ENCODE assay signal across 10 cellular contexts in the genomic region with DNA sequence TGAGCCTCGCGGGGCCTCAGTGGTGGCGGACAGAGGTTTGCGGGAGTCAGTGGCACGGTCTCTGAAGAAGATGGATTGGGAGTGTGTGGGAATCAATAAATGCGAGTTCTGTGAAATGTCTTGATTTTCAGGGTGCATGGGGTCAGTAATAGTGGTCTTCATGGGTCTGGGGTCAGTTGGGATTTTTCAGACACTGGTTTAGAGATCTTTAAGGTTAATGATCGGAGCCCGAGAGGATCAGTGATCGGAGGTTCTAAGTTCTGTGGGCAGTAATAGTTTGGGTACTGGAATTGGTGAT. TPM values are rescaled to one million over a fixed set of nuclear protein-coding genes. Genes with fewer than 3 reads are reported as not detected.
DNase-seq lines count a peak whose midpoint lies in the region; ATAC-seq and TF ChIP-seq lines count a peak whose summit lies in the region.
"Had no signal": no experiment of that assay in that cellular context is flagged by ENCODE, and none has a peak within 500 bp of the region (broad histone marks: within the 10 kb centered on the region; RNA-seq: fewer than 3 reads in every experiment).

No MANE protein-coding gene starts in this region.

- CTCF ChIA-PET in OCI-LY7 (lab: Charles Lee; ENCODE audit: unreplicated experiment): no interaction called here
- CTCF ChIA-PET in activated CD8-positive, alpha-beta T cell treated with anti-CD3 and anti-CD28 coated beads, Interleukin-2, amount 10 ng/mL, durations not matched to agents 7 days and 5 days (lab: Charles Lee): interaction anchor here (1.2 kb wide), 1 partner anchor 40 kb away, joined by 3 read pairs; no protein-coding TSS in a partner anchor
- CTCF ChIA-PET in activated CD4-positive, alpha-beta T cell treated with anti-CD3 and anti-CD28 coated beads, Interleukin-2, amount 10 ng/mL, durations not matched to agents 7 days and 5 days (lab: Charles Lee): no interaction called here

- H2BK120ac ChIP-seq in trophoblast cell (ENCODE audit: insufficient read depth, low read length, poor library complexity): peak overlapping the region; percentile 5

- peak overlapping the region; percentile 45 for H3K14ac ChIP-seq in trophoblast cell (ENCODE audit: low read length)

- peak overlapping the region; percentile 93 for H4K8ac ChIP-seq in trophoblast cell (ENCODE audit: low read depth, low read length)

- H2AFZ ChIP-seq in OCI-LY7 (ENCODE audit: low read length) (no peak overlapping the region), trophoblast cell (ENCODE audit: insufficient read depth, low read length, poor library complexity) (peak overlapping the region; percentile 46)

- no peaks in the 10 kb centered on the region for H4K20me1 ChIP-seq in OCI-LY7 (ENCODE audit: insufficient read depth, low read length)

- H3K4me1 Mint-ChIP-seq in activated CD8-positive, alpha-beta T cell treated with anti-CD3 and anti-CD28 coated beads, Interleukin-2, amount 10 ng/mL, durations not matched to agents 7 days and 5 days (ENCODE audit: low read depth): no peaks in the 10 kb centered on the region
- no peaks in the 10 kb centered on the region for H3K4me1 Mint-ChIP-seq in activated CD4-positive, alpha-beta T cell treated with anti-CD3 and anti-CD28 coated beads, Interleukin-2, amount 10 ng/mL, durations not matched to agents 7 days and 5 days
- H3K4me1 Mint-ChIP-seq: neural crest cell had no signal

- intact Hi-C loops in OCI-LY7 (cut with micrococcal nuclease; ENCODE audit: unreplicated experiment): no loop called here

- H3K79me2 ChIP-seq in OCI-LY7 (ENCODE audit: insufficient read depth, low read depth, low read length): no peaks in the 10 kb centered on the region
- peaks cover 6% of the 10 kb centered on the region for H3K79me2 ChIP-seq in trophoblast cell (ENCODE audit: control insufficient read depth, insufficient read depth, low read length, poor library complexity)

- no peaks in the 10 kb centered on the region for H3K9me2 ChIP-seq in OCI-LY7 (ENCODE audit: insufficient read depth, low read length)

- no peak overlapping the region for H3K4me3 Mint-ChIP-seq in activated CD8-positive, alpha-beta T cell treated with anti-CD3 and anti-CD28 coated beads, Interleukin-2, amount 10 ng/mL, durations not matched to agents 7 days and 5 days
- no peak overlapping the region for H3K4me3 Mint-ChIP-seq in activated CD4-positive, alpha-beta T cell treated with anti-CD3 and anti-CD28 coated beads, Interleukin-2, amount 10 ng/mL, durations not matched to agents 7 days and 5 days
- H3K4me3 Mint-ChIP-seq: brain, neural crest cell had no signal

- no peaks in the 10 kb centered on the region for H3K27me3 Mint-ChIP-seq in activated CD8-positive, alpha-beta T cell treated with anti-CD3 and anti-CD28 coated beads, Interleukin-2, amount 10 ng/mL, durations not matched to agents 7 days and 5 days (ENCODE audit: low read depth)
- H3K27me3 Mint-ChIP-seq in activated CD4-positive, alpha-beta T cell treated with anti-CD3 and anti-CD28 coated beads, Interleukin-2, amount 10 ng/mL, durations not matched to agents 7 days and 5 days: no peaks in the 10 kb centered on the region
- H3K27me3 Mint-ChIP-seq: brain had no signal

- H3K18ac ChIP-seq in trophoblast cell (ENCODE audit: low read length): peak overlapping the region; percentile 50

- peak overlapping the region; percentile 49 for H4K12ac ChIP-seq in trophoblast cell (ENCODE audit: low read depth, low read length)

- H4K91ac ChIP-seq in trophoblast cell (ENCODE audit: low read depth, low read length): peak overlapping the region; percentile 91

- peaks cover 43% of the 10 kb centered on the region for H3K36me3 Mint-ChIP-seq in activated CD8-positive, alpha-beta T cell treated with anti-CD3 and anti-CD28 coated beads, Interleukin-2, amount 10 ng/mL, durations not matched to agents 7 days and 5 days (ENCODE audit: low read depth)
- H3K36me3 Mint-ChIP-seq in activated CD4-positive, alpha-beta T cell treated with anti-CD3 and anti-CD28 coated beads, Interleukin-2, amount 10 ng/mL, durations not matched to agents 7 days and 5 days (ENCODE audit: low read depth): peaks cover 34% of the 10 kb centered on the region

- ATAC-seq in GM19328 (IDR thresholded peaks at IDR 0.05; ENCODE audit: unreplicated experiment) (no peak), GM18868 (IDR thresholded peaks at IDR 0.05; ENCODE audit: unreplicated experiment) (no peak)
- no peak for ATAC-seq in activated CD8-positive, alpha-beta T cell treated with anti-CD3 and anti-CD28 coated beads, Interleukin-2, amount 10 ng/mL, durations not matched to agents 7 days and 5 days

- no peak for TF ChIP-seq CTCF in BE2C (IDR thresholded peaks at IDR 0.05; ENCODE audit: low read depth, low read length)
- no peak for TF ChIP-seq CTCF in OCI-LY7 (conservative IDR thresholded peaks at IDR 0.05; ENCODE audit: low read length)
- no peak for TF ChIP-seq CTCF in fibroblast of mammary gland (conservative IDR thresholded peaks at IDR 0.05; ENCODE audit: control insufficient read depth, insufficient read depth, low read depth, low read length)

- peak overlapping the region; percentile 54; the same call in 1 of the 2 replicates for H3K4me2 ChIP-seq in OCI-LY7 (ENCODE audit: low read length)
- peak overlapping the region; percentile 65 for H3K4me2 ChIP-seq in trophoblast cell (ENCODE audit: low read length)

- H3K27ac Mint-ChIP-seq in activated CD8-positive, alpha-beta T cell treated with anti-CD3 and anti-CD28 coated beads, Interleukin-2, amount 10 ng/mL, durations not matched to agents 7 days and 5 days: no peak overlapping the region
- H3K27ac Mint-ChIP-seq in activated CD4-positive, alpha-beta T cell treated with anti-CD3 and anti-CD28 coated beads, Interleukin-2, amount 10 ng/mL, durations not matched to agents 7 days and 5 days: no peak overlapping the region
- H3K27ac Mint-ChIP-seq: brain had no signal

- H3K79me1 ChIP-seq in trophoblast cell (ENCODE audit: low read length): peaks cover 13% of the 10 kb centered on the region

- H3K4me1 ChIP-seq in BE2C (no peaks in the 10 kb centered on the region), OCI-LY7 (ENCODE audit: insufficient read depth, low read length, poor library complexity, severe bottlenecking) (no peaks in the 10 kb centered on the region), trophoblast cell (ENCODE audit: control insufficient read depth in 1 of 2, insufficient read depth in 2 of 2, low read length in 2 of 2) (peaks cover 2 to 7% of the 10 kb centered on the region in 2 experiments)

- DNase-seq in BE2C (no peak), OCI-LY7 (ENCODE audit: low spot score) (no peak), fibroblast of mammary gland (ENCODE audit: low read depth) (no peak), trophoblast cell (no peak)
- no peak for DNase-seq in activated CD8-positive, alpha-beta T cell treated with anti-CD3 and anti-CD28 coated beads, Interleukin-2, amount 10 ng/mL, durations not matched to agents 7 days and 5 days
- no peak for DNase-seq in activated CD4-positive, alpha-beta T cell treated with anti-CD3 and anti-CD28 coated beads, Interleukin-2, amount 10 ng/mL, durations not matched to agents 7 days and 5 days

- peak overlapping the region; percentile 88 for H3K9ac ChIP-seq in trophoblast cell (ENCODE audit: low read length)

- POLR2A ChIA-PET in OCI-LY7 (lab: Charles Lee): no interaction called here
- POLR2A ChIA-PET in activated CD8-positive, alpha-beta T cell treated with anti-CD3 and anti-CD28 coated beads, Interleukin-2, amount 10 ng/mL, durations not matched to agents 7 days and 5 days (lab: Charles Lee): interaction anchor here (0.9 to 2.5 kb wide), 8 partner anchors 38 to 819 kb away, joined by 3 to 11 read pairs (median 6); a partner anchor contains a TSS
- POLR2A ChIA-PET in activated CD4-positive, alpha-beta T cell treated with anti-CD3 and anti-CD28 coated beads, Interleukin-2, amount 10 ng/mL, durations not matched to agents 7 days and 5 days (lab: Charles Lee): no interaction called here

- H2BK5ac ChIP-seq in trophoblast cell (ENCODE audit: low read depth, low read length, poor library complexity): peak overlapping the region; percentile 91

- H3K23ac ChIP-seq in trophoblast cell (ENCODE audit: low read length): no peak overlapping the region

- H3K27me3 ChIP-seq in BE2C (peaks cover 4% of the 10 kb centered on the region; the same call in 1 of the 2 replicates), trophoblast cell (ENCODE audit: insufficient read depth, low read length) (no peaks in the 10 kb centered on the region)

- no peaks in the 10 kb centered on the region for H3K36me3 ChIP-seq in BE2C
- no peaks in the 10 kb centered on the region for H3K36me3 ChIP-seq in OCI-LY7 (ENCODE audit: insufficient read depth, low read length)
- H3K36me3 ChIP-seq in trophoblast cell (ENCODE audit: control insufficient read depth in 1 of 2, insufficient read depth in 2 of 2, low read length in 2 of 2): peaks cover 4 to 5% of the 10 kb centered on the region in 2 experiments

- H3K4me3 ChIP-seq in BE2C (ENCODE audit: low read depth, low read length) (peak overlapping the region; percentile 87), OCI-LY7 (ENCODE audit: low read depth, low read length, poor library complexity, severe bottlenecking) (no peak overlapping the region), fibroblast of mammary gland (ENCODE audit: control insufficient read depth, low read depth, low read length) (peak overlapping the region; percentile 81), trophoblast cell (ENCODE audit: low read depth, low read length) (peak overlapping the region; percentile 87)

- no TSS peak for BruUV-seq in OCI-LY7 (replicated peaks; lab: Mats Ljungman, UMichigan)

- peak overlapping the region; percentile 5 for H3K4ac ChIP-seq in trophoblast cell (ENCODE audit: low read depth, low read length)

- no CpG with 5 or more reads among the region's 9 CpGs for WGBS in trophoblast cell (ENCODE audit: extremely low coverage, insufficient coverage, insufficient read length)

- no peak overlapping the region for H3K27ac ChIP-seq in OCI-LY7 (ENCODE audit: low read depth, low read length, poor library complexity, severe bottlenecking)
- peak overlapping the region; percentile 77 for H3K27ac ChIP-seq in trophoblast cell (ENCODE audit: low read depth, low read length)

- H3K9me3 ChIP-seq in BE2C (peaks cover 5% of the 10 kb centered on the region; the same call in 1 of the 2 replicates), OCI-LY7 (ENCODE audit: low read length) (no peaks in the 10 kb centered on the region), trophoblast cell (ENCODE audit: insufficient read depth, low read depth, low read length) (peaks cover 1% of the 10 kb centered on the region)

- H3K9me3 Mint-ChIP-seq in activated CD8-positive, alpha-beta T cell treated with anti-CD3 and anti-CD28 coated beads, Interleukin-2, amount 10 ng/mL, durations not matched to agents 7 days and 5 days (ENCODE audit: insufficient read depth): peaks cover 21% of the 10 kb centered on the region
- peaks cover 28% of the 10 kb centered on the region for H3K9me3 Mint-ChIP-seq in activated CD4-positive, alpha-beta T cell treated with anti-CD3 and anti-CD28 coated beads, Interleukin-2, amount 10 ng/mL, durations not matched to agents 7 days and 5 days

- no peak overlapping the region for H2AK5ac ChIP-seq in trophoblast cell (ENCODE audit: low read length)

- H2BK12ac ChIP-seq in trophoblast cell (ENCODE audit: low read length): no peak overlapping the region

RNA-seq across cellular contexts. Expression of a gene that starts 0.4 kb away (rescaled TPM):
- 9.0 TPM for polyA plus RNA-seq in BE2C (2012; ENCODE audit: insufficient read depth, insufficient read length, low read depth)
- 0.25 and 0.44 TPM in 2 replicates for total RNA-seq in OCI-LY7 (2014; rRNA removed; shearing (Covaris generic))
- total RNA-seq in OCI-LY7 (2022): 0.53 and 0.77 TPM in 2 replicates
- 5.1 and 5.6 TPM in 2 replicates for polyA plus RNA-seq in trophoblast cell (2013)
- total RNA-seq in activated CD8-positive, alpha-beta T cell treated with anti-CD3 and anti-CD28 coated beads, Interleukin-2, amount 10 ng/mL, durations not matched to agents 7 days and 5 days: 1 to 10 TPM; 4.7 to 6.0 TPM
- 1 to 10 TPM; 4.1 to 4.9 TPM for total RNA-seq in activated CD4-positive, alpha-beta T cell treated with anti-CD3 and anti-CD28 coated beads, Interleukin-2, amount 10 ng/mL, durations not matched to agents 7 days and 5 days

RNA-seq across cellular contexts. Expression of a gene that starts 38.0 kb away (rescaled TPM):
- polyA plus RNA-seq in BE2C (2012; ENCODE audit: insufficient read depth, insufficient read length, low read depth): 4.5 TPM
- total RNA-seq in OCI-LY7 (2014; rRNA removed; shearing (Covaris generic)): 3.7 and 6.7 TPM in 2 replicates
- total RNA-seq in OCI-LY7 (2022): 5.1 and 7.3 TPM in 2 replicates
- polyA plus RNA-seq in trophoblast cell (2013): 3.3 and 3.6 TPM in 2 replicates
- 1 to 10 TPM; 5.3 to 6.1 TPM for total RNA-seq in activated CD8-positive, alpha-beta T cell treated with anti-CD3 and anti-CD28 coated beads, Interleukin-2, amount 10 ng/mL, durations not matched to agents 7 days and 5 days
- 1 to 10 TPM; 6.1 to 7.3 TPM for total RNA-seq in activated CD4-positive, alpha-beta T cell treated with anti-CD3 and anti-CD28 coated beads, Interleukin-2, amount 10 ng/mL, durations not matched to agents 7 days and 5 days

RNA-seq across cellular contexts. Expression of a gene that starts 39.9 kb away (rescaled TPM):
- 4.2 TPM for polyA plus RNA-seq in BE2C (2012; ENCODE audit: insufficient read depth, insufficient read length, low read depth)
- total RNA-seq in OCI-LY7 (2014; rRNA removed; shearing (Covaris generic)): 10.5 and 11.8 TPM in 2 replicates
- total RNA-seq in OCI-LY7 (2022): 10.2 and 12.2 TPM in 2 replicates
- polyA plus RNA-seq in trophoblast cell (2013): 3.7 TPM in 2 replicates
- total RNA-seq in activated CD8-positive, alpha-beta T cell treated with anti-CD3 and anti-CD28 coated beads, Interleukin-2, amount 10 ng/mL, durations not matched to agents 7 days and 5 days: 1 to 10 TPM; 7.1 to 9.1 TPM
- total RNA-seq in activated CD4-positive, alpha-beta T cell treated with anti-CD3 and anti-CD28 coated beads, Interleukin-2, amount 10 ng/mL, durations not matched to agents 7 days and 5 days: 10 to 100 TPM in 1 of 2 experiments, 1 to 10 TPM in 1; 8.0 to 10.4 TPM
